1 cellular context compared by ENCODE assay signal in the genomic region with DNA sequence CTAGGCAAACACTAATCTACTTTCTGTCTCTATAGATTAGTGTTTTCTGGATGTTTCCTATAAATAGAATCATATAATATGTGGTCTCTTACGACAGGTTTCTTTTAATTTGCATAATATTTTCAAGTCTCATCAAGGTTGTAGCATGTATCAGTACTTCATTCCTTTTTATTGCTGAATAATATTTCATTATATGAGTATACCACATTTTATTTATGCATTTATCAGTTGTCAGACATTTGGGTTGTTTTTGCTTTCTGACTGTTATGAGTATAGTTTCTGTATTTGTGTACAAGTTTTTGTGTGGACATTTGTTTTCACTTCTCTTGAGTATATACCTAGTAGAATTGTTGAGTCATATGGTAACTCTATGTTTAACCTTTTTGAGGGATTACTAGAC.
TF ChIP-seq lines count a peak whose summit lies in the region.

No MANE protein-coding gene starts in this region.

TF ChIP-seq in HepG2, 621 proteins besides CTCF, POLR2A, EP300 and RAD21 (continued from another document):
- TF ChIP-seq ZNF280B (CRISPR knock-in tag; IDR thresholded peaks at IDR 0.05; ENCODE audit: borderline replicate concordance) (no peak), ZNF703 (CRISPR knock-in tag; IDR thresholded peaks at IDR 0.05; ENCODE audit: borderline replicate concordance) (no peak), ISL2 (CRISPR knock-in tag; IDR thresholded peaks at IDR 0.05) (no peak), ZNF282 (IDR thresholded peaks at IDR 0.05; ENCODE audit: partially characterized antibody) (no peak), PITX1 (CRISPR knock-in tag; IDR thresholded peaks at IDR 0.05) (no peak), ZNF17 (CRISPR knock-in tag; IDR thresholded peaks at IDR 0.05) (no peak), ZNF207 (IDR thresholded peaks at IDR 0.05; ENCODE audit: borderline replicate concordance) (no peak), KLF9 (CRISPR knock-in tag; IDR thresholded peaks at IDR 0.05; ENCODE audit: low read depth) (no peak), IKZF1 (IDR thresholded peaks at IDR 0.05) (no peak)
- TF ChIP-seq, protein P1, sequence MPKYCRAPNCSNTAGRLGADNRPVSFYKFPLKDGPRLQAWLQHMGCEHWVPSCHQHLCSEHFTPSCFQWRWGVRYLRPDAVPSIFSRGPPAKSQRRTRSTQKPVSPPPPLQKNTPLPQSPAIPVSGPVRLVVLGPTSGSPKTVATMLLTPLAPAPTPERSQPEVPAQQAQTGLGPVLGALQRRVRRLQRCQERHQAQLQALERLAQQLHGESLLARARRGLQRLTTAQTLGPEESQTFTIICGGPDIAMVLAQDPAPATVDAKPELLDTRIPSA (CRISPR knock-in tag; IDR thresholded peaks at IDR 0.05; ENCODE audit: borderline replicate concordance): no peak
TF ChIP-seq in HepG2: peak in this region for 0.
